Comparison of ENCODE assay signal across 28 cellular contexts in the genomic region with DNA sequence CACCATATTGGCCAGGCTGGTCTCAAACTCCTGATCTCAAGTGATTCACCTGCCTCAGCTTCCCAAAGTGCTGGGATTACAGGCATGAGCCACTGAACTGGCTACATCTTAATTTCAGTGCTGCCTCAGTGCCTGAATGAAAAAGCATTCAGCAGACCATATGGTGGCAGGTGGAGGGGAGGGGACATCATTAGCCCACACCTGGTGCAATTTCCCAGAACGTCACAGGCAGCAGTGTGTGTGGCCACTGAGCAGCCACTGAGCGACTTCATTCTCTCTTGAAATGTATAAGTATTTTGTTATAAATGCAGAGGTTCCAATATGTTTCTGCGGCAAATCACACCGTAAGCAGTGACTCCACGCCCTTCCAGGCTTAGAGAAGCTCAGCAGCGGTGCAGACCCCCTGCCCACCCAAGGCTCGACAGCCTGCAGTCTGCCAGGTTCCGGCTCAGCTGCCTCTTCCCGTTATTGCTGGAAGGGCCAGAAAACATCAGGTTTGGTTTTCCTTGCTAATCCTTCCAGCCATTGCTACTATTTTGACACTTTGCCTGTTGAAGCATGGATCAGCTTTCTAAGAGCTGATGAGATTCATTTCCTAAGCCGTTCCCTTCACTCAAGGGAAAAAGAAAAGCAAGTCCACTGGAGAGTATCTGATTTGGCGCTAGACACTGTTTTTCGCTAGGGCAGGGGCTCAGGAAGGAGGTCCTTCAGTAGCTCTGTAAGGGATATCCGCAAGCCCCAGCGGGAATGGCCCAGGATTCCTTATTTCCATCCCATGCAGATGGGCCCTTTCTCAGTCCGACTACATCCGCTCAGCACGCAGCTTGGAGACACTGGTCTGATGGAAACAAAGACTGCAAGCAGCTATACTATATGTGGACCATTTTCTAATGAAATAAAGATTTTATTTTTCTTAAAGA.
DNase-seq lines count a peak whose midpoint lies in the region; ATAC-seq, FAIRE-seq and TF ChIP-seq lines count a peak whose summit lies in the region.
"Had no signal": no experiment of that assay in that cellular context is flagged by ENCODE, and none has a peak within 500 bp of the region (broad histone marks: within the 10 kb centered on the region; RNA-seq: fewer than 3 reads in every experiment).

No MANE protein-coding gene starts in this region.

- no peak overlapping the region for H3K27ac ChIP-seq in endothelial cell of umbilical vein (ENCODE audit: insufficient read depth, low read depth, low read length)
- H3K27ac ChIP-seq in pancreas, result no peak overlapping the region
- H3K27ac ChIP-seq: brain microvascular endothelial cell, skin epidermis had no signal

- TF ChIP-seq CTCF in endothelial cell of umbilical vein (IDR thresholded peaks at IDR 0.05; ENCODE audit: extremely low read depth in 1 of 2, insufficient read depth in 1 of 2, low read depth in 1 of 2, low read length in 2 of 2), result no peak
- TF ChIP-seq CTCF in pancreas (IDR thresholded peaks at IDR 0.05), result no peak

- POLR2A ChIA-PET in endothelial cell of umbilical vein (lab: Charles Lee), result no interaction called here

- no peak for TF ChIP-seq POLR2A in endothelial cell of umbilical vein (IDR thresholded peaks at IDR 0.05; ENCODE audit: low read depth, low read length)

- ATAC-seq in pancreas (peak; percentile 84 to 95 (median 90)), GM21619 (IDR thresholded peaks at IDR 0.05; ENCODE audit: unreplicated experiment) (no peak)
- ATAC-seq: activated T-cell treated with anti-CD3 and anti-CD28 coated beads, Interleukin-2, amount 50 U/mL, for 72 hours; naive thymus-derived CD8-positive, alpha-beta T cell; stimulated activated naive CD8-positive, alpha-beta T cell treated with anti-CD3 and anti-CD28 coated beads, Interleukin-15, amount 100 ng/mL, for 72 hours had no signal

- dilution Hi-C loops in endothelial cell of umbilical vein (cut with MboI; ENCODE audit: extremely low pct_ligation_motif_present, low sequenced_read_pairs), result no loop called here

- intact Hi-C loops in endothelial cell of umbilical vein (cut with micrococcal nuclease) (no loop called here), pancreas (cut with DNase I) (no loop called here)

- H4K20me1 ChIP-seq in endothelial cell of umbilical vein (replicated peaks; ENCODE audit: control insufficient read depth, extremely low read depth, insufficient read depth, low read length), result no peaks in the 10 kb centered on the region

- DNase-seq in NCI-H1436 (lab: John Stamatoyannopoulos, UW) (peak; percentile 18), NCI-H1436 treated with DMSO at 0.1 percent for 48 hours (lab: John Stamatoyannopoulos, UW) (no peak), NCI-H524 treated with DMSO at 0.1 percent for 48 hours (lab: John Stamatoyannopoulos, UW) (peak; percentile 88), endothelial cell of umbilical vein (ENCODE audit: low read depth, low spot score) (peak; percentile 63), pancreas (peak in 3 of 6 donors; percentile 41 to 59 (median 58)), dedifferentiated amniotic fluid mesenchymal stem cell (ENCODE audit: extremely low spot score) (no peak), H7 (no peak)
- DNase-seq: 8988T; activated CD8-positive, alpha-beta memory T cell treated with anti-CD3 and anti-CD28 coated beads for 24 hours; activated T-cell treated with anti-CD3 and anti-CD28 coated beads, Interleukin-2, amount 50 U/mL, for 72 hours; brain microvascular endothelial cell; cortex of kidney; EL; foreskin fibroblast; GOT3; Karpas-422; mesenchymal stem cell; naive thymus-derived CD8-positive, alpha-beta T cell; NCI-H226; OCI-M1; stimulated activated CD4-positive, alpha-beta T cell treated with anti-CD3 and anti-CD28 coated beads, Interleukin-2, amount 100 ng/mL, for 48 hours; stimulated activated naive CD8-positive, alpha-beta T cell treated with anti-CD3 and anti-CD28 coated beads, Interleukin-15, amount 100 ng/mL, for 72 hours; trophoblast cell had no signal

- H3K27me3 ChIP-seq in endothelial cell of umbilical vein (ENCODE audit: control insufficient read depth in 2 of 2, insufficient read depth in 2 of 2, low read length in 2 of 2) (no peaks in the 10 kb centered on the region), pancreas (no peaks in the 10 kb centered on the region), H7 (ENCODE audit: control insufficient read depth, insufficient read depth, low read length) (no peaks in the 10 kb centered on the region)
- H3K27me3 ChIP-seq: brain microvascular endothelial cell had no signal

- peaks cover 11% of the 10 kb centered on the region for H3K4me1 ChIP-seq in endothelial cell of umbilical vein (ENCODE audit: control insufficient read depth, extremely low read depth, insufficient read depth, low read length)
- no peaks in the 10 kb centered on the region for H3K4me1 ChIP-seq in pancreas

- no peaks in the 10 kb centered on the region for H3K9me3 ChIP-seq in endothelial cell of umbilical vein (replicated peaks; ENCODE audit: control insufficient read depth, insufficient read depth, low read length)
- H3K9me3 ChIP-seq in pancreas, result no peaks in the 10 kb centered on the region

- H3K4me2 ChIP-seq in endothelial cell of umbilical vein (ENCODE audit: insufficient read depth, low read length), result no peak overlapping the region

- H3K9me1 ChIP-seq in endothelial cell of umbilical vein (replicated peaks; ENCODE audit: control insufficient read depth, extremely low read depth, insufficient read depth, low read length), result no peaks in the 10 kb centered on the region

- 73 to 78% methylated on average over 17 of the region's 17 CpGs for WGBS in pancreas, 2 donors

- CTCF ChIA-PET in endothelial cell of umbilical vein (lab: Charles Lee), result interaction anchor here (0.7 kb wide), 1 partner anchor 17 kb away, joined by 4 read pairs; no protein-coding TSS in a partner anchor

- no peak overlapping the region for H3K9ac ChIP-seq in endothelial cell of umbilical vein (replicated peaks; ENCODE audit: extremely low read depth, insufficient read depth, low read length)

- FAIRE-seq in endothelial cell of umbilical vein (lab: Jason Lieb, UNC) (no peak), pancreas (lab: Jason Lieb, UNC) (no peak)
- FAIRE-seq: GM18507, HTR-8/SVneo, keratinocyte had no signal

- H3K4me3 ChIP-seq in endothelial cell of umbilical vein (replicated peaks in 1 of 3; ENCODE audit: insufficient read depth in 1 of 3, low read depth in 1 of 3, low read length in 3 of 3) (no peak overlapping the region), pancreas (no peak overlapping the region), H7 (ENCODE audit: insufficient read depth, low read depth, low read length) (no peak overlapping the region)
- H3K4me3 ChIP-seq: skin epidermis had no signal

- no peaks in the 10 kb centered on the region for H3K79me2 ChIP-seq in endothelial cell of umbilical vein (ENCODE audit: control insufficient read depth, insufficient read depth, low read length)

- H2AFZ ChIP-seq in endothelial cell of umbilical vein (ENCODE audit: low read depth, low read length), result peak overlapping the region; percentile 69

- BruUV-seq in endothelial cell of umbilical vein (replicated peaks; lab: Mats Ljungman, UMichigan), result no TSS peak

- H3K36me3 ChIP-seq in endothelial cell of umbilical vein (ENCODE audit: control insufficient read depth in 2 of 2, extremely low read depth in 1 of 2, insufficient read depth in 2 of 2, low read length in 2 of 2) (no peaks in the 10 kb centered on the region), pancreas (no peaks in the 10 kb centered on the region), H7 (replicated peaks; ENCODE audit: control insufficient read depth, insufficient read depth, low read length) (no peaks in the 10 kb centered on the region)
- H3K36me3 ChIP-seq: brain microvascular endothelial cell had no signal

TF ChIP-seq in endothelial cell of umbilical vein, 7 proteins besides CTCF, POLR2A, EP300 and RAD21:
- TF ChIP-seq EZH2 (IDR thresholded peaks at IDR 0.05; ENCODE audit: borderline replicate concordance, low read depth, low read length, severe bottlenecking), result no peak
- no peak for TF ChIP-seq GATA2 (IDR thresholded peaks at IDR 0.05; ENCODE audit: insufficient read depth, insufficient read length, low read depth, low read length)
- TF ChIP-seq POLR2AphosphoS5 (IDR thresholded peaks at IDR 0.05; ENCODE audit: insufficient read depth, low read depth, low read length), result no peak
- TF ChIP-seq FOS (IDR thresholded peaks at IDR 0.05; ENCODE audit: borderline replicate concordance, insufficient read depth, low read length), result no peak
- TF ChIP-seq, protein P1, sequence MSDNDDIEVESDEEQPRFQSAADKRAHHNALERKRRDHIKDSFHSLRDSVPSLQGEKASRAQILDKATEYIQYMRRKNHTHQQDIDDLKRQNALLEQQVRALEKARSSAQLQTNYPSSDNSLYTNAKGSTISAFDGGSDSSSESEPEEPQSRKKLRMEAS (IDR thresholded peaks at IDR 0.05; ENCODE audit: insufficient read depth, insufficient read length), result no peak

Comparison
In these comparisons a context has a peak if more than half of its experiments do, and no peak if none do; other contexts are left out.
1. DNase-seq: peak in NCI-H1436 (single experiment), NCI-H524 treated with DMSO at 0.1 percent for 48 hours (single experiment) and endothelial cell of umbilical vein (single experiment); none in NCI-H1436 treated with DMSO at 0.1 percent for 48 hours (single experiment), dedifferentiated amniotic fluid mesenchymal stem cell (single experiment) and H7 (single experiment).